1 cellular context compared by ENCODE assay signal in genomic region chr14:94395900-94396574, GRCh38.
A peak's percentile ranks its signal among the peaks of the same experiment; 100 is the strongest.
TF ChIP-seq lines count a peak whose summit lies in the region.

No MANE protein-coding gene starts in this region.

TF ChIP-seq in HepG2, 621 proteins besides CTCF, POLR2A, EP300 and RAD21 (continued from another document and continues in another):
- TF ChIP-seq IRF9 (CRISPR knock-in tag; IDR thresholded peaks at IDR 0.05; ENCODE audit: borderline replicate concordance): no peak
- no peak for TF ChIP-seq U2AF2 (IDR thresholded peaks at IDR 0.05; ENCODE audit: low read depth, low read length)
- TF ChIP-seq HMGXB3 (CRISPR knock-in tag; IDR thresholded peaks at IDR 0.05; ENCODE audit: borderline replicate concordance): peak; percentile 84
- no peak for TF ChIP-seq ZNF33A (CRISPR knock-in tag; IDR thresholded peaks at IDR 0.05; ENCODE audit: borderline replicate concordance)
- no peak for TF ChIP-seq AKNA (CRISPR knock-in tag; IDR thresholded peaks at IDR 0.05; ENCODE audit: borderline replicate concordance)
- no peak for TF ChIP-seq ZNF512 (CRISPR knock-in tag; IDR thresholded peaks at IDR 0.05)
- peak; percentile 27; the same call in 1 of the 2 replicates for TF ChIP-seq MAZ (IDR thresholded peaks at IDR 0.05; ENCODE audit: borderline replicate concordance, low read depth, low read length)
- peak; percentile 77 for TF ChIP-seq MAZ (CRISPR knock-in tag; IDR thresholded peaks at IDR 0.05; ENCODE audit: low read depth)
- TF ChIP-seq ZBTB3 (CRISPR knock-in tag; IDR thresholded peaks at IDR 0.05; ENCODE audit: borderline replicate concordance, low read depth): peak; percentile 46; the same call in 1 of the 2 replicates
- no peak for TF ChIP-seq NFYB (CRISPR knock-in tag; IDR thresholded peaks at IDR 0.05)
- no peak for TF ChIP-seq CREBL2 (CRISPR knock-in tag; IDR thresholded peaks at IDR 0.05; ENCODE audit: borderline replicate concordance)
- no peak for TF ChIP-seq MAFG (CRISPR knock-in tag; IDR thresholded peaks at IDR 0.05)
- TF ChIP-seq AHR (CRISPR knock-in tag; IDR thresholded peaks at IDR 0.05): peak; percentile 56; the same call in 1 of the 2 replicates
- no peak for TF ChIP-seq ZNF569 (CRISPR knock-in tag; IDR thresholded peaks at IDR 0.05; ENCODE audit: borderline replicate concordance)
- TF ChIP-seq DDIT3 (CRISPR knock-in tag; IDR thresholded peaks at IDR 0.05): no peak
- TF ChIP-seq RFX3 (CRISPR knock-in tag; IDR thresholded peaks at IDR 0.05): no peak
- TF ChIP-seq ZNF501 (CRISPR knock-in tag; IDR thresholded peaks at IDR 0.05): peak; percentile 70; the same call in 1 of the 2 replicates
- no peak for TF ChIP-seq ZBTB21 (CRISPR knock-in tag; IDR thresholded peaks at IDR 0.05)
- TF ChIP-seq AFF4 (CRISPR knock-in tag; IDR thresholded peaks at IDR 0.05): no peak
- TF ChIP-seq TCF7 (IDR thresholded peaks at IDR 0.05; ENCODE audit: low read depth): peak; percentile 89
- peak; percentile 90 for TF ChIP-seq HNF1A (IDR thresholded peaks at IDR 0.05; ENCODE audit: low read depth)
- TF ChIP-seq HNF1A (CRISPR knock-in tag; IDR thresholded peaks at IDR 0.05; ENCODE audit: borderline replicate concordance): peak; percentile 97
- peak in 1 of 2 experiments; percentile 62; a peak in 1 of 4 replicates for TF ChIP-seq REST (IDR thresholded peaks at IDR 0.05; ENCODE audit: borderline replicate concordance in 1 of 2, low read depth in 1 of 2, low read length in 2 of 2)
- TF ChIP-seq MYPOP (CRISPR knock-in tag; IDR thresholded peaks at IDR 0.05): peak; percentile 71; the same call in 1 of the 2 replicates
